19 cellular contexts compared by ENCODE assay signal in genomic region chr14:105207460-105207901, GRCh38. TPM values are rescaled to one million over a fixed set of nuclear protein-coding genes. Genes with fewer than 3 reads are reported as not detected.
DNase-seq lines count a peak whose midpoint lies in the region; ATAC-seq, FAIRE-seq and TF ChIP-seq lines count a peak whose summit lies in the region.
"Had no signal": no experiment of that assay in that cellular context is flagged by ENCODE, and none has a peak within 500 bp of the region (broad histone marks: within the 10 kb centered on the region; RNA-seq: fewer than 3 reads in every experiment).

No MANE protein-coding gene starts in this region.

- H3K36me3 ChIP-seq in BLaER1 (peaks cover 32% of the 10 kb centered on the region), HCT116 (ENCODE audit: control insufficient read depth in 1 of 2, insufficient read depth in 2 of 2, low read length in 2 of 2) (no peaks in the 10 kb centered on the region), K562 (ENCODE audit: control insufficient read depth, insufficient read depth, low read length) (no peaks in the 10 kb centered on the region; the same call in 2 of the 3 replicates), mesenchymal stem cell (ENCODE audit: control insufficient read depth in 1 of 2, insufficient read depth in 2 of 2, low read depth in 1 of 2, low read length in 2 of 2) (peaks cover 5 to 51% of the 10 kb centered on the region in 2 experiments)
- H3K36me3 ChIP-seq: SJCRH30, uterus had no signal

- POLR2A ChIA-PET in HCT116 (lab: Charles Lee): no interaction called here
- POLR2A ChIA-PET in K562 (lab: Yijun Ruan, JAX): interaction anchor here (0.6 kb wide), 2 partner anchors 16 to 176 kb away, joined by 3 to 4 read pairs; no protein-coding TSS in a partner anchor

- H3K4me3 ChIP-seq in BLaER1 (no peak overlapping the region), HCT116 (replicated peaks in 1 of 2; ENCODE audit: low read depth in 1 of 2, low read length in 2 of 2) (no peak overlapping the region), K562 (no peak overlapping the region), mesenchymal stem cell (ENCODE audit: insufficient read depth in 1 of 2, low read depth in 1 of 2, low read length in 2 of 2) (no peak overlapping the region)
- H3K4me3 ChIP-seq: esophagus muscularis mucosa, SJCRH30, spleen, uterus had no signal

- H3K4me2 ChIP-seq in BLaER1 (peak overlapping the region; percentile 19), HCT116 (ENCODE audit: low read length) (no peak overlapping the region), K562 (ENCODE audit: insufficient read depth, low read length) (no peak overlapping the region), mesenchymal stem cell (ENCODE audit: low read length, poor library complexity, severe bottlenecking) (no peak overlapping the region)

- no peak overlapping the region for H2AK5ac ChIP-seq in mesenchymal stem cell (ENCODE audit: low read length, severe bottlenecking)

- H3K27ac ChIP-seq in BLaER1: no peak overlapping the region
- no peak overlapping the region for H3K27ac ChIP-seq in HCT116 (ENCODE audit: low read depth, low read length)
- no peak overlapping the region for H3K27ac ChIP-seq in K562 (ENCODE audit: extremely low read depth, low read depth, low read length)
- H3K27ac ChIP-seq in mesenchymal stem cell (ENCODE audit: low read length, poor library complexity, severe bottlenecking): no peak overlapping the region
- H3K27ac ChIP-seq: esophagus muscularis mucosa, parathyroid adenoma, SJCRH30, spleen, uterus had no signal

- H2BK5ac ChIP-seq in mesenchymal stem cell (ENCODE audit: low read depth, low read length, poor library complexity, severe bottlenecking): no peak overlapping the region

- no peak overlapping the region for H2BK12ac ChIP-seq in mesenchymal stem cell (ENCODE audit: low read length in 2 of 2)

- H3K14ac ChIP-seq in mesenchymal stem cell (ENCODE audit: low read length in 2 of 2): no peak overlapping the region

- H4K8ac ChIP-seq in mesenchymal stem cell (ENCODE audit: low read length): no peak overlapping the region

- H3K18ac ChIP-seq in mesenchymal stem cell (ENCODE audit: low read depth in 1 of 2, low read length in 2 of 2): no peak overlapping the region

- CTCF ChIA-PET in HCT116 (lab: Charles Lee) (interaction anchor here (1.4 kb wide), 1 partner anchor 144 kb away, joined by 6 read pairs; no protein-coding TSS in a partner anchor), K562 (lab: Yijun Ruan, JAX; ENCODE audit: low intra/inter-chr PET ratio) (no interaction called here)

- H3K27me3 ChIP-seq in BLaER1 (no peaks in the 10 kb centered on the region), HCT116 (ENCODE audit: insufficient read depth, low read length) (no peaks in the 10 kb centered on the region), K562 (ENCODE audit: control insufficient read depth in 2 of 2, insufficient read depth in 2 of 2, low read length in 2 of 2) (no peaks in the 10 kb centered on the region), mesenchymal stem cell (ENCODE audit: control insufficient read depth in 1 of 2, insufficient read depth in 1 of 2, low read length in 2 of 2) (peaks cover 0 to 8% of the 10 kb centered on the region in 2 experiments)
- H3K27me3 ChIP-seq: SJCRH30, uterus had no signal

- ATAC-seq in HCT116 (peak; percentile 35), K562 (peak; percentile 65)
- ATAC-seq: stimulated activated naive CD8-positive, alpha-beta T cell treated with anti-CD3 and anti-CD28 coated beads, Interleukin-15, amount 100 ng/mL, for 72 hours had no signal

- RAD21 ChIA-PET in HCT116 (lab: Charles Lee; ENCODE audit: low non-redundant PET in 1 of 2, low total read pairs in 2 of 2, uncharacterized antibody in 2 of 2, unreplicated experiment in 2 of 2): interaction anchor here in 1 of 2 experiments (0.5 kb wide), 1 partner anchor 274 kb away, joined by 3 read pairs; no protein-coding TSS in a partner anchor

- no peak for TF ChIP-seq EP300 in K562 (IDR thresholded peaks at IDR 0.05; ENCODE audit: low read length)

- DNase-seq in HCT116 (ENCODE audit: low read depth, low spot score) (no peak), K562 (ENCODE audit: extremely low read depth in 1 of 4, low spot score in 3 of 4) (peak in 2 of 4 experiments; percentile 20 to 32), mesenchymal stem cell (no peak), NCI-H774 (lab: John Stamatoyannopoulos, UW) (no peak), NK-92 (lab: John Stamatoyannopoulos, UW; ENCODE audit: unreplicated experiment) (no peak), HCEC 1CT (no peak)
- DNase-seq: activated CD4-positive, alpha-beta memory T cell treated with anti-CD3 and anti-CD28 coated beads, Interleukin-2, amount 10 ng/mL, durations not matched to agents 7 days and 5 days; activated effector memory CD4-positive, alpha-beta T cell treated with Interleukin-2 at 50 U/mL for 16 hours; aorta; CD8-positive, alpha-beta memory T cell; MM.1S; spleen; stimulated activated naive CD8-positive, alpha-beta T cell treated with anti-CD3 and anti-CD28 coated beads, Interleukin-15, amount 100 ng/mL, for 72 hours; uterus had no signal

- no peak overlapping the region for H3K4ac ChIP-seq in mesenchymal stem cell (ENCODE audit: low read depth in 1 of 2, low read length in 2 of 2)

- no peaks in the 10 kb centered on the region for H3K9me1 ChIP-seq in K562 (ENCODE audit: control insufficient read depth, insufficient read depth, low read length)

- no peak for TF ChIP-seq RAD21 in HCT116 (IDR thresholded peaks at IDR 0.05; ENCODE audit: low read depth)
- TF ChIP-seq RAD21 in K562 (CRISPR knock-in tag; conservative IDR thresholded peaks at IDR 0.05 in 1 of 2, IDR thresholded peaks at IDR 0.05 in 1 of 2): no peak

- FAIRE-seq in K562 (lab: Jason Lieb, UNC): no peak
- FAIRE-seq: TTC549 had no signal

- in situ Hi-C loops in K562 (cut with MboI): no loop called here

- BruUV-seq in HCT116 (replicated peaks; lab: Mats Ljungman, UMichigan): no TSS peak
- no TSS peak for BruUV-seq in K562 (replicated peaks; lab: Mats Ljungman, UMichigan)

- H2AFZ ChIP-seq in HCT116 (ENCODE audit: low read depth, low read length, poor library complexity, severe bottlenecking): no peak overlapping the region
- no peak overlapping the region for H2AFZ ChIP-seq in K562 (ENCODE audit: low read depth, low read length)
- no peak overlapping the region for H2AFZ ChIP-seq in mesenchymal stem cell (ENCODE audit: low read depth, low read length)
- H2AFZ ChIP-seq: parathyroid adenoma had no signal

- TF ChIP-seq POLR2A in HCT116 (IDR thresholded peaks at IDR 0.05; ENCODE audit: borderline replicate concordance, extremely low read depth, insufficient read depth, insufficient read length): no peak
- TF ChIP-seq POLR2A in K562 (conservative IDR thresholded peaks at IDR 0.05): no peak

- H2BK120ac ChIP-seq in mesenchymal stem cell (ENCODE audit: low read depth, low read length): no peak overlapping the region

- H3K4me1 ChIP-seq in BLaER1: peaks cover 95% of the 10 kb centered on the region
- peaks cover 3 to 11% of the 10 kb centered on the region in 2 experiments; a peak in 2 of 4 replicates for H3K4me1 ChIP-seq in HCT116 (ENCODE audit: control insufficient read depth in 1 of 2, insufficient read depth in 2 of 2, low read length in 2 of 2)
- H3K4me1 ChIP-seq in K562 (replicated peaks in 1 of 2; ENCODE audit: control insufficient read depth in 2 of 2, insufficient read depth in 2 of 2, low read length in 2 of 2): peaks cover 0 to 51% of the 10 kb centered on the region in 2 experiments; a peak in 2 of 5 replicates
- H3K4me1 ChIP-seq in mesenchymal stem cell (ENCODE audit: control insufficient read depth, insufficient read depth, low read depth, low read length): peaks cover 21% of the 10 kb centered on the region

- no peaks in the 10 kb centered on the region for H3K79me1 ChIP-seq in mesenchymal stem cell (replicated peaks; ENCODE audit: low read length, poor library complexity, severe bottlenecking)

- peak overlapping the region; percentile 18 for H4K91ac ChIP-seq in mesenchymal stem cell (ENCODE audit: low read length)

- no peaks in the 10 kb centered on the region for H3K9me3 ChIP-seq in BLaER1
- H3K9me3 ChIP-seq in HCT116 (ENCODE audit: control insufficient read depth in 1 of 2, insufficient read depth in 1 of 2, low read depth in 1 of 2, low read length in 2 of 2): no peaks in the 10 kb centered on the region
- H3K9me3 ChIP-seq in K562 (replicated peaks; ENCODE audit: control insufficient read depth, insufficient read depth, low read depth, low read length): no peaks in the 10 kb centered on the region
- no peaks in the 10 kb centered on the region for H3K9me3 ChIP-seq in mesenchymal stem cell (ENCODE audit: control insufficient read depth, low read length)
- H3K9me3 ChIP-seq: esophagus muscularis mucosa, SJCRH30, spleen, uterus had no signal

- peaks cover 66% of the 10 kb centered on the region for H4K20me1 ChIP-seq in BLaER1
- no peaks in the 10 kb centered on the region for H4K20me1 ChIP-seq in HCT116 (ENCODE audit: insufficient read depth)
- H4K20me1 ChIP-seq in K562 (replicated peaks; ENCODE audit: control insufficient read depth, insufficient read depth, low read length): peaks cover 10% of the 10 kb centered on the region; the same call in 1 of the 2 replicates

- WGBS in K562 (ENCODE audit: insufficient coverage, low coverage, missing lambda C conversion rate): 13% methylated on average over 10 of the region's 13 CpGs
- WGBS in mesenchymal stem cell: 83% methylated on average over 13 of the region's 13 CpGs

- no peak overlapping the region for H3K23ac ChIP-seq in mesenchymal stem cell (ENCODE audit: low read length in 2 of 2)

- TF ChIP-seq CTCF in HCT116 (IDR thresholded peaks at IDR 0.05 in 2 of 3, conservative IDR thresholded peaks at IDR 0.05 in 1 of 3; ENCODE audit: borderline replicate concordance in 1 of 3, insufficient read depth in 1 of 3, low read depth in 2 of 3, low read length in 2 of 3): peak in 2 of 3 experiments; percentile 3 to 18; a peak in 1 of 6 replicates
- peak in 1 of 3 experiments; percentile 12; a peak in 1 of 6 replicates for TF ChIP-seq CTCF in K562 (IDR thresholded peaks at IDR 0.05 in 2 of 3, conservative IDR thresholded peaks at IDR 0.05 in 1 of 3; ENCODE audit: insufficient read depth in 2 of 3, low read depth in 1 of 3, low read length in 3 of 3)

- H3K9ac ChIP-seq in BLaER1 (no peak overlapping the region), HCT116 (ENCODE audit: low read length) (no peak overlapping the region), K562 (ENCODE audit: insufficient read depth in 1 of 2, low read depth in 2 of 2, low read length in 2 of 2) (peak overlapping the region in 1 of 2 experiments; percentile 45; a peak in 1 of 4 replicates), mesenchymal stem cell (ENCODE audit: low read length) (no peak overlapping the region)
- H3K9ac ChIP-seq: parathyroid adenoma had no signal

- H2BK15ac ChIP-seq in mesenchymal stem cell (ENCODE audit: low read depth, poor library complexity, severe bottlenecking): no peak overlapping the region

- no peaks in the 10 kb centered on the region for H3K9me2 ChIP-seq in HCT116 (ENCODE audit: insufficient read depth)

- H3K79me2 ChIP-seq in HCT116 (ENCODE audit: insufficient read depth, low read length) (no peaks in the 10 kb centered on the region), K562 (ENCODE audit: control insufficient read depth, insufficient read depth, low read length) (no peaks in the 10 kb centered on the region)
- H3K79me2 ChIP-seq: parathyroid adenoma had no signal

- intact Hi-C loops in HCT116 (cut with micrococcal nuclease): no loop called here
- intact Hi-C loops in K562 (cut with micrococcal nuclease): loop anchor here (1.0 kb wide), 1 partner anchor 145 kb away; no protein-coding TSS in a partner anchor

RNA-seq across cellular contexts. Expression of gene NUDT14, which starts 26.4 kb away (rescaled TPM):
- 56.1 TPM for total RNA-seq in HCT116 (2021; ENCODE audit: unreplicated experiment)
- polyA plus RNA-seq in HCT116 (2012): 41.5 and 42.8 TPM in 2 replicates
- 7.5 and 26.6 TPM in 2 replicates for total RNA-seq in K562 (2011; cell fraction: chromatin; rRNA removed; ENCODE audit: low replicate concordance)
- 23.2 and 26.8 TPM in 2 replicates for total RNA-seq in K562 (2011; cell fraction: nucleolus; rRNA removed)
- 10.1 and 13.7 TPM in 2 replicates for total RNA-seq in K562 (2011; cell fraction: nucleoplasm; rRNA removed)
- 12.3 and 13.2 TPM in 2 replicates for total RNA-seq in K562 (2014; rRNA removed)
- 1.7 and 2.1 TPM in 2 replicates for total RNA-seq in K562 (2014; rRNA removed; fragmentation: Illumina TruSeq; extraction: Trizol)
- 11.7 and 11.9 TPM in 2 replicates for total RNA-seq in K562 (2015; rRNA removed; fragmentation: Illumina TruSeq; extraction: Trizol)
- 15.7 and 16.3 TPM in 2 replicates for total RNA-seq in K562 (2021)
- polyA plus RNA-seq in K562 (2011; rRNA removed): 8.3 and 10.6 TPM in 2 replicates
- polyA plus RNA-seq in K562 (2011; cell fraction: cytosol; rRNA removed): 10.6 and 23.4 TPM in 2 replicates
- 16.5 and 26.6 TPM in 2 replicates for polyA plus RNA-seq in K562 (2011; cell fraction: nucleus; rRNA removed)
- polyA plus RNA-seq in K562 (2012): 20.4 and 28.6 TPM in 2 replicates
- polyA plus RNA-seq in K562 (2014; fragmentation: Illumina TruSeq; extraction: Trizol): 3.1 and 6.4 TPM in 2 replicates
- polyA plus RNA-seq in K562 (2014; fragmentation: Nextera tagmentation; extraction: Ambion mirVana): under 1 TPM; 0.14 to 0.85 TPM
- 8.2 and 14.5 TPM in 2 replicates for polyA plus RNA-seq in K562 (2014; rRNA removed)
- polyA minus RNA-seq in K562 (2011; rRNA and poly(A)+ RNA removed): 1.1 and 2.3 TPM in 2 replicates
- polyA minus RNA-seq in K562 (2011; cell fraction: cytosol; rRNA and poly(A)+ RNA removed): 3.7 and 9.5 TPM in 2 replicates
- 2.7 and 3.6 TPM in 2 replicates for polyA minus RNA-seq in K562 (2011; cell fraction: nucleus; rRNA and poly(A)+ RNA removed)
- 18.8 TPM for polyA plus RNA-seq in mesenchymal stem cell (2013, experiment 1 of 2)
- 21.0 TPM for polyA plus RNA-seq in mesenchymal stem cell (2013, experiment 2 of 2)

RNA-seq across cellular contexts. Expression of gene JAG2, which starts 38.9 kb away (rescaled TPM):
- total RNA-seq in HCT116 (2021; ENCODE audit: unreplicated experiment) (85.9 TPM), K562 (2014; rRNA removed) (20.1 and 22.8 TPM in 2 replicates), K562 (2014; rRNA removed; fragmentation: Illumina TruSeq; extraction: Trizol) (2.4 and 3.3 TPM in 2 replicates), K562 (2015; rRNA removed; fragmentation: Illumina TruSeq; extraction: Trizol) (10.5 and 10.7 TPM in 2 replicates), K562 (2021) (43.4 and 48.4 TPM in 2 replicates)
- 71.0 and 86.6 TPM in 2 replicates for polyA plus RNA-seq in HCT116 (2012)
- total RNA-seq in K562 (2011; cell fraction: chromatin; rRNA removed; ENCODE audit: low replicate concordance): 61.3 and 185 TPM in 2 replicates
- 142 and 150 TPM in 2 replicates for total RNA-seq in K562 (2011; cell fraction: nucleolus; rRNA removed)
- total RNA-seq in K562 (2011; cell fraction: nucleoplasm; rRNA removed): 67.6 and 76.6 TPM in 2 replicates
- polyA plus RNA-seq in K562 (2011; rRNA removed) (8.6 and 12.1 TPM in 2 replicates), K562 (2014; fragmentation: Illumina TruSeq; extraction: Trizol) (6.6 and 16.7 TPM in 2 replicates), K562 (2014; fragmentation: Nextera tagmentation; extraction: Ambion mirVana) (under 1 TPM; 0.25 to 0.50 TPM), K562 (2014; rRNA removed) (24.5 and 38.0 TPM in 2 replicates)
- polyA plus RNA-seq in K562 (2011; cell fraction: cytosol; rRNA removed): 10.2 and 16.7 TPM in 2 replicates
- polyA plus RNA-seq in K562 (2011; cell fraction: nucleus; rRNA removed): 134 and 193 TPM in 2 replicates
- 20.4 and 32.1 TPM in 2 replicates for polyA plus RNA-seq in K562 (2012)
- polyA minus RNA-seq in K562 (2011; rRNA and poly(A)+ RNA removed): 8.1 and 12.6 TPM in 2 replicates
- 17.8 and 19.8 TPM in 2 replicates for polyA minus RNA-seq in K562 (2011; cell fraction: cytosol; rRNA and poly(A)+ RNA removed)
- 39.4 and 47.9 TPM in 2 replicates for polyA minus RNA-seq in K562 (2011; cell fraction: nucleus; rRNA and poly(A)+ RNA removed)
- polyA plus RNA-seq in mesenchymal stem cell (2013, experiment 1 of 2): 0.94 TPM
- 0.81 TPM for polyA plus RNA-seq in mesenchymal stem cell (2013, experiment 2 of 2)

RNA-seq across cellular contexts. Expression of gene BTBD6, which starts 40.9 kb away (rescaled TPM):
- 35.9 TPM for total RNA-seq in HCT116 (2021; ENCODE audit: unreplicated experiment)
- 38.8 TPM in 2 replicates for polyA plus RNA-seq in HCT116 (2012)
- total RNA-seq in K562 (2011; cell fraction: chromatin; rRNA removed; ENCODE audit: low replicate concordance): not detected in 2 replicates
- not detected in 2 replicates for total RNA-seq in K562 (2011; cell fraction: nucleolus; rRNA removed)
- not detected in 2 replicates for total RNA-seq in K562 (2011; cell fraction: nucleoplasm; rRNA removed)
- not detected in 2 replicates for total RNA-seq in K562 (2014; rRNA removed)
- total RNA-seq in K562 (2014; rRNA removed; fragmentation: Illumina TruSeq; extraction: Trizol): not detected in 2 replicates
- not detected in 2 replicates for total RNA-seq in K562 (2015; rRNA removed; fragmentation: Illumina TruSeq; extraction: Trizol)
- 0.16 TPM in 1 of 2 replicates, not detected in the other for total RNA-seq in K562 (2021)
- not detected in 2 replicates for polyA plus RNA-seq in K562 (2011; rRNA removed)
- polyA plus RNA-seq in K562 (2011; cell fraction: cytosol; rRNA removed): not detected in 2 replicates
- not detected in 2 replicates for polyA plus RNA-seq in K562 (2011; cell fraction: nucleus; rRNA removed)
- polyA plus RNA-seq in K562 (2012): 0.08 TPM in 1 of 2 replicates, not detected in the other
- not detected in 2 replicates for polyA plus RNA-seq in K562 (2014; fragmentation: Illumina TruSeq; extraction: Trizol)
- polyA plus RNA-seq in K562 (2014; fragmentation: Nextera tagmentation; extraction: Ambion mirVana): not detected
- not detected in 2 replicates for polyA plus RNA-seq in K562 (2014; rRNA removed)
- polyA minus RNA-seq in K562 (2011; rRNA and poly(A)+ RNA removed): not detected in 2 replicates
- 0.38 TPM in 1 of 2 replicates, not detected in the other for polyA minus RNA-seq in K562 (2011; cell fraction: cytosol; rRNA and poly(A)+ RNA removed)
- polyA minus RNA-seq in K562 (2011; cell fraction: nucleus; rRNA and poly(A)+ RNA removed): not detected in 2 replicates
- 21.9 TPM for polyA plus RNA-seq in mesenchymal stem cell (2013, experiment 1 of 2)
- 23.4 TPM for polyA plus RNA-seq in mesenchymal stem cell (2013, experiment 2 of 2)
- total RNA-seq: SJCRH30 had no signal

Comparison
In these comparisons a context has a peak if more than half of its experiments do, and no peak if none do; other contexts are left out.
1. RNA of gene BTBD6, which starts 40.9 kb away (total RNA-seq): 35.9 TPM in HCT116 (single experiment); 0.16 TPM in K562; every median in the first group is over 10 times any median in the second.